8 cellular contexts compared by ENCODE assay signal in the genomic region with DNA sequence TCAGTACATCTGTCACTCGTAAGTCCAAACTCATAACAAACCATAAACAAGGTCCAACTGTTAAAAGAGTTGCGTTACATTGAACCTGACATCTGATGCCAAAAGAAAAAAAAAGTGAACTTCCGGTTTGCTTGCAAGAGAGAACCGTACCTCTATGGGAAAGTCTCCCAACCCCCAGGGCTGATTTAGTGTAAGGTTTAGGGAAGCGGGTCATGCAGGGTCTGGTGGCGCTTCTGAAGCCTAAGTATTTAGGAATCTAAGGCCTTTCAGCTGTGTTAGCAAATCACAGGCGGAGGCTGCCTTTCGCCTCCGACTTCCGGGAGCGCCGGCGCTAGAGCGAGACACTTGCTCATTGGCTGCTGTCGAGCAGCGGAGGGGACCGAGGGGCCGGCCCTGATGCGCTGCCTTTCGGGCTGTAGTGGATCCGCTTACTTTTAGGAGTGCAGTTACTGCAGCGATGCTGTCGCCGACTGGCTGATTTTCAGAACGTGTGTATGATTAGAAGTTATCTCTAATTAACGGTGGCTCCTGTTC. TPM values are rescaled to one million over a fixed set of nuclear protein-coding genes. Genes with fewer than 3 reads are reported as not detected.
A peak's percentile ranks its signal among the peaks of the same experiment; 100 is the strongest.
DNase-seq lines count a peak whose midpoint lies in the region; ATAC-seq and TF ChIP-seq lines count a peak whose summit lies in the region.

No MANE protein-coding gene starts in this region.

- peak overlapping the region; percentile 83 for H3K27ac ChIP-seq in osteoblast (ENCODE audit: low read depth, low read length)
- H3K27ac ChIP-seq in testis = peak overlapping the region; percentile 75 to 90

- ATAC-seq in HG02610 (IDR thresholded peaks at IDR 0.05; ENCODE audit: unreplicated experiment) = peak; percentile 100

- H3K79me2 ChIP-seq in osteoblast (ENCODE audit: insufficient read depth, low read length) = no peaks in the 10 kb centered on the region

- H3K9me3 ChIP-seq in osteoblast (ENCODE audit: low read depth, low read length) = no peaks in the 10 kb centered on the region
- H3K9me3 ChIP-seq in testis = no peaks in the 10 kb centered on the region

- H3K36me3 ChIP-seq in osteoblast (ENCODE audit: insufficient read depth, low read length) (no peaks in the 10 kb centered on the region), testis (ENCODE audit: low read depth, missing control alignments) (no peaks in the 10 kb centered on the region)

- peak; percentile 86 for DNase-seq in GM10248 (ENCODE audit: extremely low spot score)
- DNase-seq in NCI-H1092 (lab: John Stamatoyannopoulos, UW) = peak; percentile 68
- DNase-seq in SKM-1 (lab: John Stamatoyannopoulos, UW; ENCODE audit: unreplicated experiment) = peak; percentile 81
- peak; percentile 82 to 97 (median 94) for DNase-seq in head of caudate nucleus
- peak; percentile 97 for DNase-seq in osteoblast (ENCODE audit: insufficient read length, low spot score, missing footprints)
- DNase-seq in testis = peak; percentile 94

- H2AFZ ChIP-seq in osteoblast (ENCODE audit: low read length) = peak overlapping the region; percentile 98

- intact Hi-C loops in head of caudate nucleus (cut with DNase I) = no loop called here
- intact Hi-C loops in testis (cut with DNase I; ENCODE audit: low total_unique reads) = no loop called here

- 0% methylated on average over 18 to 26 of the region's 26 CpGs for WGBS in testis, 2 donors

- CTCF ChIA-PET in GM10248 (lab: Yijun Ruan, JAX) = interaction anchor here (1.1 to 1.8 kb wide), 5 partner anchors 10 to 118 kb away, joined by 3 to 5 read pairs (median 3); a partner anchor contains a TSS

- POLR2A ChIA-PET in GM10248 (lab: Yijun Ruan, JAX) = no interaction called here

- H3K4me1 ChIP-seq in osteoblast (ENCODE audit: insufficient read depth, low read length) (peaks cover 5% of the 10 kb centered on the region), testis (no peaks in the 10 kb centered on the region)

- no peaks in the 10 kb centered on the region for H3K27me3 ChIP-seq in osteoblast (ENCODE audit: insufficient read depth, low read length)
- no peaks in the 10 kb centered on the region for H3K27me3 ChIP-seq in testis

- peak overlapping the region; percentile 77 for H3K4me3 ChIP-seq in osteoblast (ENCODE audit: insufficient read depth, low read length)
- H3K4me3 ChIP-seq in testis = peak overlapping the region; percentile 62 to 72

- H3K27me3 Mint-ChIP-seq in activated naive CD8-positive, alpha-beta T cell = no peaks in the 10 kb centered on the region

- no peaks in the 10 kb centered on the region for H3K36me3 Mint-ChIP-seq in activated naive CD8-positive, alpha-beta T cell

- H3K9me3 Mint-ChIP-seq in activated naive CD8-positive, alpha-beta T cell (ENCODE audit: low read depth) = no peaks in the 10 kb centered on the region

- no peaks in the 10 kb centered on the region for H4K20me1 ChIP-seq in osteoblast (ENCODE audit: insufficient read depth, low read length)

- no peak for TF ChIP-seq POLR2A in testis (IDR thresholded peaks at IDR 0.05)

- peak overlapping the region; percentile 93 for H3K4me2 ChIP-seq in osteoblast (ENCODE audit: insufficient read depth, low read length)

- peak overlapping the region; percentile 98 for H3K27ac Mint-ChIP-seq in activated naive CD8-positive, alpha-beta T cell

- peak overlapping the region; percentile 86 for H3K4me3 Mint-ChIP-seq in activated naive CD8-positive, alpha-beta T cell

- no peak for TF ChIP-seq CTCF in GM10248 (IDR thresholded peaks at IDR 0.05; ENCODE audit: control extremely low read depth, extremely low read depth, low read depth, missing control alignments)
- TF ChIP-seq CTCF in osteoblast (IDR thresholded peaks at IDR 0.05; ENCODE audit: extremely low read depth, low read depth, low read length) = no peak
- no peak for TF ChIP-seq CTCF in testis (IDR thresholded peaks at IDR 0.05)

- H3K4me1 Mint-ChIP-seq in activated naive CD8-positive, alpha-beta T cell (ENCODE audit: low read depth) = peaks cover 23% of the 10 kb centered on the region

RNA-seq across cellular contexts. Expression of a gene that starts 12.0 kb away (rescaled TPM):
- total RNA-seq in osteoblast (56.5 and 65.1 TPM in 2 replicates), testis (10 to 100 TPM; 32.9 to 49.4 TPM)
- polyA plus RNA-seq in testis (ENCODE audit: insufficient read depth, low read depth, low replicate concordance) = 53.4 TPM

RNA-seq across cellular contexts. Expression of a gene that starts 55.9 kb away (rescaled TPM):
- 69.0 and 90.8 TPM in 2 replicates for total RNA-seq in osteoblast
- total RNA-seq in testis = 100 to 1,000 TPM in 1 of 2 donors, 10 to 100 TPM in 1; 98.8 to 101 TPM
- polyA plus RNA-seq in testis (ENCODE audit: insufficient read depth, low read depth, low replicate concordance) = 149 TPM

Comparison
In these comparisons a context has a peak if more than half of its experiments do, and no peak if none do; other contexts are left out.
1. Peak in every context shown above with its lines: DNase-seq, ATAC-seq, H3K4me3 ChIP-seq and H3K27ac ChIP-seq.